ENCODE assay signal across 13 cellular contexts in genomic region chr20:10504893-10505292, GRCh38.
DNase-seq lines count a peak whose midpoint lies in the region; ATAC-seq and TF ChIP-seq lines count a peak whose summit lies in the region.
"Had no signal": no experiment of that assay in that cellular context is flagged by ENCODE, and none has a peak within 500 bp of the region (broad histone marks: within the 10 kb centered on the region; RNA-seq: fewer than 3 reads in every experiment).

No MANE protein-coding gene starts in this region.

- no peak for DNase-seq in left ventricle myocardium superior
- no peak for DNase-seq in cardiac septum (ENCODE audit: low spot score)
- DNase-seq in omental fat pad (ENCODE audit: low spot score): no peak
- no peak for DNase-seq in aorta
- no peak for DNase-seq in epidermal melanocyte (ENCODE audit: insufficient read length, low spot score)
- no peak for DNase-seq in caudate nucleus (lab: John Stamatoyannopoulos, UW)
- no peak for DNase-seq in left colon
- DNase-seq: activated T-cell treated with anti-CD3 and anti-CD28 coated beads, Interleukin-2, amount 50 U/mL, for 4 hours; heart right ventricle; NCI-H1105; stimulated activated naive CD8-positive, alpha-beta T cell treated with anti-CD3 and anti-CD28 coated beads, Interleukin-15, Interleukin-2, amounts not matched to agents 100 U/mL and 50 U/mL, for 24 hours had no signal

- peak overlapping the region; percentile 79 for H3K27ac Mint-ChIP-seq in dendritic cell treated with granulocyte-macrophage colony-stimulating factor and Interleukin-4, amounts not matched to agents 40 ng/mL and 50 ng/mL, for 4 days

- peak overlapping the region; percentile 13 for H3K4me3 Mint-ChIP-seq in dendritic cell treated with granulocyte-macrophage colony-stimulating factor and Interleukin-4, amounts not matched to agents 40 ng/mL and 50 ng/mL, for 4 days
- H3K4me3 Mint-ChIP-seq: activated T-cell treated with anti-CD3 and anti-CD28 coated beads, Interleukin-2, amount 50 U/mL, for 4 hours; central memory CD8-positive, alpha-beta T cell had no signal

- no peak for TF ChIP-seq CTCF in omental fat pad (IDR thresholded peaks at IDR 0.05)

- peaks cover 78% of the 10 kb centered on the region for H3K4me1 Mint-ChIP-seq in dendritic cell treated with granulocyte-macrophage colony-stimulating factor and Interleukin-4, amounts not matched to agents 40 ng/mL and 50 ng/mL, for 4 days (ENCODE audit: low read depth)

- ATAC-seq in left ventricle myocardium superior (peak; percentile 47), omental fat pad (ENCODE audit: low FRiP score) (peak; percentile 65), aorta (ENCODE audit: low FRiP score) (peak; percentile 68), left colon (no peak)
- ATAC-seq: activated T-cell treated with anti-CD3 and anti-CD28 coated beads, Interleukin-2, amount 50 U/mL, for 4 hours; stimulated activated naive CD8-positive, alpha-beta T cell treated with anti-CD3 and anti-CD28 coated beads, Interleukin-15, Interleukin-2, amounts not matched to agents 100 U/mL and 50 U/mL, for 24 hours had no signal

- H3K4me1 ChIP-seq in aorta (ENCODE audit: control insufficient read depth in 1 of 2, insufficient read depth in 2 of 2, low read length in 2 of 2): peaks cover 5% of the 10 kb centered on the region in 2 donors

- H3K9me3 Mint-ChIP-seq in dendritic cell treated with granulocyte-macrophage colony-stimulating factor and Interleukin-4, amounts not matched to agents 40 ng/mL and 50 ng/mL, for 4 days: no peaks in the 10 kb centered on the region
- H3K9me3 Mint-ChIP-seq: activated T-cell treated with anti-CD3 and anti-CD28 coated beads, Interleukin-2, amount 50 U/mL, for 4 hours; central memory CD8-positive, alpha-beta T cell had no signal

- no peak overlapping the region for H3K4me3 ChIP-seq in aorta (ENCODE audit: low read length in 2 of 2)
- H3K4me3 ChIP-seq: heart right ventricle had no signal

- WGBS in aorta, 2 donors: 54 to 64% methylated on average over 3 of the region's 3 CpGs

- H3K27me3 Mint-ChIP-seq in dendritic cell treated with granulocyte-macrophage colony-stimulating factor and Interleukin-4, amounts not matched to agents 40 ng/mL and 50 ng/mL, for 4 days: no peaks in the 10 kb centered on the region
- H3K27me3 Mint-ChIP-seq: central memory CD8-positive, alpha-beta T cell had no signal

- no peaks in the 10 kb centered on the region for H3K27me3 ChIP-seq in aorta (ENCODE audit: control insufficient read depth in 1 of 2, insufficient read depth in 2 of 2, low read length in 1 of 2)
- H3K27me3 ChIP-seq: heart right ventricle had no signal

- H3K36me3 Mint-ChIP-seq in dendritic cell treated with granulocyte-macrophage colony-stimulating factor and Interleukin-4, amounts not matched to agents 40 ng/mL and 50 ng/mL, for 4 days (ENCODE audit: low read depth): peaks cover 4% of the 10 kb centered on the region

- intact Hi-C loops in left ventricle myocardium superior (cut with micrococcal nuclease): no loop called here
- intact Hi-C loops in cardiac septum (cut with DNase I): no loop called here
- intact Hi-C loops in dendritic cell treated with granulocyte-macrophage colony-stimulating factor and Interleukin-4, amounts not matched to agents 40 ng/mL and 50 ng/mL, for 4 days (cut with micrococcal nuclease): no loop called here
- intact Hi-C loops in aorta (cut with DNase I): no loop called here
- intact Hi-C loops in left colon (cut with DNase I, micrococcal nuclease): no loop called here

- H3K9me3 ChIP-seq in aorta (ENCODE audit: control insufficient read depth, low read length): no peaks in the 10 kb centered on the region
- H3K9me3 ChIP-seq: heart right ventricle had no signal

- H3K36me3 ChIP-seq in aorta (ENCODE audit: control insufficient read depth in 1 of 2, insufficient read depth in 2 of 2, low read length in 1 of 2): no peaks in the 10 kb centered on the region
- H3K36me3 ChIP-seq: heart right ventricle had no signal

- H3K27ac ChIP-seq in aorta (ENCODE audit: low read depth in 1 of 2, low read length in 2 of 2): no peak overlapping the region
- no peak overlapping the region for H3K27ac ChIP-seq in caudate nucleus (ENCODE audit: low read depth, low read length)
